In the genomic region with DNA sequence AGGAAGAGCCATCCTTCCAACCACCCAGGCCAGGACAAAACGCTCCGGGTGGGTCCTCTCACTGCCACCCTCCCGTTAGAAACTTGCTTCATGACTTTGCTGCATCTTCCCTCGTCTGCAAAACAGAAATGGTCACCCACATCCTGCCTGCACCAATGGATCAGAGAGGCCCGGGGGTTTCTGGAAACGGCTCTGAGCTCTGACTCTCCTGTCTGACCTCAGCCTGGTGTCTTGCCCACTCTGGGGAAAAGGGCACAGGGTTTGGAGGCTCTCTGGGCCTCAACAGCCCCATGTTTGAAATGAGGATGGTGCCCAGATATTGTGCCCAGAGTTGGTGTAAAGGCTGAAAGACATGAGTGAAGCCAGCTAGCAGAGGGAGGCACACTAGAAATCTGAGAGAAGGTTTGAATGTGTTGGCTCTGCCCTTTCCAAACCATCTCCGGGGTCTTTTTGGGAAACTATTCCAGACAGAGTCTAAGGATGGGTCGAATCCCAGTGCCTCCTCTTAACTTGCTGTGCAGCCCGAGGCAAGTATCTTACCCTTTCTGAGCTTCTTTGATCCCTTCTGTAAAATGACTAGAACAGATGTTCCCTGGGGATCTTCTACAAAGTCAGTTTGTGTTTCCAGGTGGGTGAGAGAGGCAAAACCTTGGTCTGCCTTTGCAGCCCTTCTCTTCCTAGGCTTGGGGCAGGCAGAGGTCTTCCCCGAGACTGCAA, we compare ENCODE assay signal across 13 cellular contexts. TPM values are rescaled to one million over a fixed set of nuclear protein-coding genes. Genes with fewer than 3 reads are reported as not detected.
A peak's percentile ranks its signal among the peaks of the same experiment; 100 is the strongest.
DNase-seq lines count a peak whose midpoint lies in the region; ATAC-seq and TF ChIP-seq lines count a peak whose summit lies in the region.
"Had no signal": no experiment of that assay in that cellular context is flagged by ENCODE, and none has a peak within 500 bp of the region (broad histone marks: within the 10 kb centered on the region; RNA-seq: fewer than 3 reads in every experiment).

No MANE protein-coding gene starts in this region.

- 84% methylated on average over 10 of the region's 10 CpGs for WGBS in hepatocyte (ENCODE audit: low lambda C conversion rate, missing lambda C conversion rate)

- no peaks in the 10 kb centered on the region for H3K36me3 Mint-ChIP-seq in activated T-helper 17 cell treated with anti-CD3 and anti-CD28 coated beads, Interleukin-2, amount 50 U/mL, for 72 hours (ENCODE audit: low read depth)

- no peak overlapping the region for H3K4me3 ChIP-seq in HEK293 (ENCODE audit: low read depth, low read length)
- H3K4me3 ChIP-seq in upper lobe of right lung: no peak overlapping the region
- H3K4me3 ChIP-seq in hepatocyte: no peak overlapping the region

- CTCF ChIA-PET in HEK293 (lab: Yijun Ruan, JAX): interaction anchor here (0.5 to 4.1 kb wide), 46 partner anchors 8 to 1137 kb away, joined by 3 to 36 read pairs (median 4); partner anchors contain the start of gene CRYBB2

- no peaks in the 10 kb centered on the region for H3K36me3 ChIP-seq in HEK293 (ENCODE audit: control insufficient read depth in 2 of 2, insufficient read depth in 1 of 2, low read length in 2 of 2)
- H3K36me3 ChIP-seq in upper lobe of right lung: no peaks in the 10 kb centered on the region
- no peaks in the 10 kb centered on the region for H3K36me3 ChIP-seq in hepatocyte (replicated peaks; ENCODE audit: insufficient read depth, low read depth)

- TF ChIP-seq CTCF in C4-2B (conservative IDR thresholded peaks at IDR 0.05) (0 out of 2 replicates have a peak, but pooled peaks have one; percentile 23), HEK293 (tag by site-specific recombination; IDR thresholded peaks at IDR 0.05) (no peak), upper lobe of right lung (IDR thresholded peaks at IDR 0.05) (no peak), hepatocyte (IDR thresholded peaks at IDR 0.05; ENCODE audit: poor library complexity) (no peak)

- no peaks in the 10 kb centered on the region for H4K20me1 ChIP-seq in hepatocyte (ENCODE audit: insufficient read depth, poor library complexity, severe bottlenecking)

- intact Hi-C loops in upper lobe of right lung (cut with DNase I): no loop called here

- H3K27me3 ChIP-seq in upper lobe of right lung (no peaks in the 10 kb centered on the region), hepatocyte (no peaks in the 10 kb centered on the region)

- no peaks in the 10 kb centered on the region for H3K9me2 ChIP-seq in hepatocyte (replicated peaks; ENCODE audit: insufficient read depth)

- no peak for ATAC-seq in activated T-helper 17 cell treated with anti-CD3 and anti-CD28 coated beads, Interleukin-2, amount 50 U/mL, for 72 hours (replicated peaks)
- ATAC-seq in upper lobe of right lung: no peak

- POLR2A ChIA-PET in HEK293 (lab: Yijun Ruan, JAX): no interaction called here

- peak overlapping the region; percentile 25 for H3K27ac Mint-ChIP-seq in activated T-helper 17 cell treated with anti-CD3 and anti-CD28 coated beads, Interleukin-2, amount 50 U/mL, for 72 hours
- H3K27ac Mint-ChIP-seq: CD4-positive, alpha-beta T cell had no signal

- no peak overlapping the region for H2AFZ ChIP-seq in hepatocyte

- H3K9me3 ChIP-seq in HEK293 (ENCODE audit: control insufficient read depth, insufficient read depth, low read depth, low read length): no peaks in the 10 kb centered on the region
- H3K9me3 ChIP-seq in upper lobe of right lung: no peaks in the 10 kb centered on the region
- H3K9me3 ChIP-seq in hepatocyte (ENCODE audit: low read depth): no peaks in the 10 kb centered on the region

- no peaks in the 10 kb centered on the region for H3K79me2 ChIP-seq in hepatocyte

- H3K27me3 Mint-ChIP-seq in activated T-helper 17 cell treated with anti-CD3 and anti-CD28 coated beads, Interleukin-2, amount 50 U/mL, for 72 hours: no peaks in the 10 kb centered on the region
- H3K27me3 Mint-ChIP-seq: CD4-positive, alpha-beta T cell had no signal

- H3K27ac ChIP-seq in C4-2B: no peak overlapping the region
- H3K27ac ChIP-seq in HEK293 (ENCODE audit: extremely low read depth, low read depth, low read length): no peak overlapping the region
- H3K27ac ChIP-seq in upper lobe of right lung: no peak overlapping the region
- no peak overlapping the region for H3K27ac ChIP-seq in hepatocyte

- H3K4me1 ChIP-seq in HEK293 (ENCODE audit: control insufficient read depth, insufficient read depth, low read length): no peaks in the 10 kb centered on the region
- H3K4me1 ChIP-seq in upper lobe of right lung: no peaks in the 10 kb centered on the region
- no peaks in the 10 kb centered on the region for H3K4me1 ChIP-seq in hepatocyte (ENCODE audit: insufficient read depth)

- no peak overlapping the region for H3K4me2 ChIP-seq in hepatocyte

- peak; percentile 53 for DNase-seq in upper lobe of right lung
- DNase-seq in stimulated activated CD4-positive, alpha-beta T cell treated with anti-CD3 and anti-CD28 coated beads, Interleukin-4, amount 100 ng/mL, for 24 hours: no peak
- no peak for DNase-seq in OCI-M2 (lab: John Stamatoyannopoulos, UW; ENCODE audit: unreplicated experiment)
- DNase-seq in hepatocyte (ENCODE audit: low spot score): no peak
- DNase-seq: GOT3; NK-92 treated with Interleukin-12 subunit alpha and Interleukin-12 subunit beta, amount 100 ng/mL, for 24 hours; SIG-M5 had no signal

- no peaks in the 10 kb centered on the region for H3K9me3 Mint-ChIP-seq in activated T-helper 17 cell treated with anti-CD3 and anti-CD28 coated beads, Interleukin-2, amount 50 U/mL, for 72 hours
- H3K9me3 Mint-ChIP-seq: CD4-positive, alpha-beta T cell had no signal

- H3K4me3 Mint-ChIP-seq in activated T-helper 17 cell treated with anti-CD3 and anti-CD28 coated beads, Interleukin-2, amount 50 U/mL, for 72 hours: no peak overlapping the region
- H3K4me3 Mint-ChIP-seq: CD4-positive, alpha-beta T cell had no signal

- no peaks in the 10 kb centered on the region for H3K4me1 Mint-ChIP-seq in activated T-helper 17 cell treated with anti-CD3 and anti-CD28 coated beads, Interleukin-2, amount 50 U/mL, for 72 hours

TF ChIP-seq in HEK293, 187 proteins besides CTCF, POLR2A, EP300 and RAD21:
- no peak for TF ChIP-seq PATZ1 (tag by site-specific recombination; IDR thresholded peaks at IDR 0.05)
- no peak for TF ChIP-seq ZNF560 (tag by site-specific recombination; IDR thresholded peaks at IDR 0.05; ENCODE audit: borderline replicate concordance)
- no peak for TF ChIP-seq ZBTB48 (tag by site-specific recombination; IDR thresholded peaks at IDR 0.05)
- TF ChIP-seq ZNF768 (tag by site-specific recombination; IDR thresholded peaks at IDR 0.05): peak; percentile 81; the same call in 1 of the 2 replicates
- TF ChIP-seq SCRT2 (tag by site-specific recombination; IDR thresholded peaks at IDR 0.05): peak; percentile 75; the same call in 1 of the 2 replicates

RNA-seq across cellular contexts. Expression of gene CRYBB3, which starts 2.1 kb away (rescaled TPM):
- not detected for total RNA-seq in activated T-helper 17 cell treated with anti-CD3 and anti-CD28 coated beads, Interleukin-2, amount 50 U/mL, for 72 hours
- total RNA-seq in upper lobe of right lung: 0.72 TPM
- total RNA-seq in hepatocyte: not detected in 2 replicates
- polyA plus RNA-seq in hepatocyte: not detected in 2 replicates
- total RNA-seq: CD4-positive, alpha-beta T cell; OCI-LY7 had no signal
- polyA plus RNA-seq: AG04450 had no signal

RNA-seq across cellular contexts. Expression of gene CRYBB2, which starts 17.7 kb away (rescaled TPM):
- under 1 TPM in 1 of 2 donors, not detected in 1; 0.77 TPM for total RNA-seq in activated T-helper 17 cell treated with anti-CD3 and anti-CD28 coated beads, Interleukin-2, amount 50 U/mL, for 72 hours
- total RNA-seq in upper lobe of right lung (not detected), hepatocyte (0.37 TPM in 1 of 2 replicates, not detected in the other)
- not detected in 2 replicates for polyA plus RNA-seq in hepatocyte
- total RNA-seq: CD4-positive, alpha-beta T cell; OCI-LY7 had no signal
